9 cellular contexts compared by ENCODE assay signal in the genomic region with DNA sequence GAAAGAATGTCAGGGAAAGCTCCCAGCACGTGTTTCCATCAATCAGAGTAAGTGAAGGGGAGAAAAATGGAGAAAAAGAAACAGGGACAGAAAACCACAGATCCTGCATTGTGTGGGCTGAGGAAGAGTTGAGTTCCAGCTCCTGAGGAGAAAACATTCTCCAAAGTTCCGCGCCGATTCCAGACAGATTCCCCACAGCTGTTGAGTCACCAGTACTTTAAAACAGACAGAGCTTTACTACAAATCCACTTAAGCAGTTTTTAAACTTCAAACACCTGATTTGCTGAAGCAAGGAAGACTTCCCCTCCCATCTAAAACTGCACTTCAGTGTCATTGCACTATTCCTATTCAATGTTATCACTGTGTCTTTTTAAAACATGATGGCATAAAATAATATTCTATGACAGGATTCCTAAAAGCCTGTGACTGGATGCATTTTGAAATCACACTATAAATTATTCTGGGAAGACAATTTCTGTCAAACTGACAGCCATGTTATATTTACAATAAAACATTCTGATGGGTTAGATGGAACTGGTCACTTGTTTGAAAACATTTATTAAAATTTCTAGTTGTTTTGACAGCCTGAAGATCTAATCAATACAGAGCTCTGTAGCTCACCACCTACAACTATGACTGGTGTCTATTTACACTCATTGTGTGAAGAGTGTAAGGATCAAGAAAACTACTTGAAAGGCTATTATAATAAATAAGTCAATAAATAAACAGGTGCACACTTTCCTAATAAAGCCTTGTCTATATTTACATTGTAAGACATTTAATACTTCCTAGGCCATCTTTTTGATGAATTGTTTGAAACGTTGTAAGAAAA. TPM values are rescaled to one million over a fixed set of nuclear protein-coding genes. Genes with fewer than 3 reads are reported as not detected.
DNase-seq lines count a peak whose midpoint lies in the region; ATAC-seq and TF ChIP-seq lines count a peak whose summit lies in the region.
"Had no signal": no experiment of that assay in that cellular context is flagged by ENCODE, and none has a peak within 500 bp of the region (broad histone marks: within the 10 kb centered on the region; RNA-seq: fewer than 3 reads in every experiment).

No MANE protein-coding gene starts in this region.

- no peak for TF ChIP-seq CTCF in colonic mucosa (IDR thresholded peaks at IDR 0.05)
- no peak for TF ChIP-seq CTCF in vagina (IDR thresholded peaks at IDR 0.05)

- no peak overlapping the region for H3K9ac ChIP-seq in colonic mucosa (ENCODE audit: low read depth in 2 of 2, low read length in 2 of 2)

- H3K27me3 ChIP-seq in colonic mucosa = no peaks in the 10 kb centered on the region
- no peaks in the 10 kb centered on the region for H3K27me3 ChIP-seq in vagina

- ATAC-seq in GM18867 (IDR thresholded peaks at IDR 0.05; ENCODE audit: unreplicated experiment) = no peak
- ATAC-seq: HepG2 had no signal

- H3K4me1 ChIP-seq in colonic mucosa (no peaks in the 10 kb centered on the region), vagina (peaks cover 27% of the 10 kb centered on the region)

- H3K27ac ChIP-seq in colonic mucosa (no peak overlapping the region), vagina (peak overlapping the region; percentile 18)

- no peaks in the 10 kb centered on the region for H3K9me3 ChIP-seq in colonic mucosa
- H3K9me3 ChIP-seq in vagina = no peaks in the 10 kb centered on the region

- intact Hi-C loops in colonic mucosa (cut with DNase I) = no loop called here
- intact Hi-C loops in vagina (cut with DNase I) = no loop called here

- DNase-seq in NCI-H1105 treated with DMSO at 0.1 percent for 48 hours (lab: John Stamatoyannopoulos, UW) (peak; percentile 67), NCI-H1105 (lab: John Stamatoyannopoulos, UW) (no peak), colonic mucosa (peak; percentile 20), medulla oblongata (ENCODE audit: extremely low spot score) (peak; percentile 65), vagina (ENCODE audit: extremely low spot score in 2 of 2) (no peak)
- DNase-seq in stimulated activated CD4-positive, alpha-beta T cell treated with anti-CD3 and anti-CD28 coated beads, Interleukin-4, amount 100 ng/mL, for 24 hours = no peak
- no peak for DNase-seq in stimulated activated CD8-positive, alpha-beta memory T cell treated with anti-CD3 and anti-CD28 coated beads, Interleukin-4, amount 100 ng/mL, for 48 hours

- TF ChIP-seq POLR2A in vagina (IDR thresholded peaks at IDR 0.05) = no peak

- H3K36me3 ChIP-seq in colonic mucosa (no peaks in the 10 kb centered on the region), vagina (no peaks in the 10 kb centered on the region)

- H3K4me3 ChIP-seq in colonic mucosa = no peak overlapping the region
- no peak overlapping the region for H3K4me3 ChIP-seq in vagina

RNA-seq across cellular contexts. Expression of gene TCF4, which starts 40.9 kb away (rescaled TPM):
- 10 to 100 TPM in 1 of 2 donors, 1 to 10 TPM in 1; 9.8 to 29.0 TPM for total RNA-seq in colonic mucosa
- 105 TPM for total RNA-seq in vagina
- total RNA-seq: HepG2 had no signal

Comparison
In these comparisons a context has a peak if more than half of its experiments do, and no peak if none do; other contexts are left out.
1. DNase-seq: peak in NCI-H1105 treated with DMSO at 0.1 percent for 48 hours (single experiment), colonic mucosa (single experiment) and medulla oblongata (single experiment); none in NCI-H1105 (single experiment), vagina (0 of 2), stimulated activated CD4-positive, alpha-beta T cell treated with anti-CD3 and anti-CD28 coated beads, Interleukin-4, amount 100 ng/mL, for 24 hours (single experiment) and stimulated activated CD8-positive, alpha-beta memory T cell treated with anti-CD3 and anti-CD28 coated beads, Interleukin-4, amount 100 ng/mL, for 48 hours (single experiment).